Comparison of ENCODE assay signal across 1 cellular context in the genomic region with DNA sequence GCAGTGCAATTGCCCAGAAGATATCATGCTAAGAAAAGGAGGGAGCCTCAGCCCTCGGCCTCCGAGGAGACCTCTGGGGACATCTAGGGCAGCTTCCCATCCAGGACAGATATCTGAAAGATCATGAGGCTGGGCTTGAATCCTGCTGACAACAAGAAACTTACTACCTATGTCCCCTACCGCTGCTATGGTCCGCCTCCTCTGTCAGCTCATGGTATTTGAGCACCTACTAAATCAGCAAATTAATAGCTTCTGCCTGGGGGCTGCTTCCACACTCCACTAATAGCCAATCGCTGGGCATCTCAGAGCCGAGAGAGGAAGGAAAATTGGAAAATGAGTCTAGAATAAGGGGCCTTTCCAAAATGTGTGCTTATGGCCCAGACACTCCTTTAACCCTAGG.
A peak's percentile ranks its signal among the peaks of the same experiment; 100 is the strongest.
TF ChIP-seq lines count a peak whose summit lies in the region.

No MANE protein-coding gene starts in this region.

TF ChIP-seq in K562, 482 proteins besides CTCF, POLR2A, EP300 and RAD21:
- TF ChIP-seq, protein P1, sequence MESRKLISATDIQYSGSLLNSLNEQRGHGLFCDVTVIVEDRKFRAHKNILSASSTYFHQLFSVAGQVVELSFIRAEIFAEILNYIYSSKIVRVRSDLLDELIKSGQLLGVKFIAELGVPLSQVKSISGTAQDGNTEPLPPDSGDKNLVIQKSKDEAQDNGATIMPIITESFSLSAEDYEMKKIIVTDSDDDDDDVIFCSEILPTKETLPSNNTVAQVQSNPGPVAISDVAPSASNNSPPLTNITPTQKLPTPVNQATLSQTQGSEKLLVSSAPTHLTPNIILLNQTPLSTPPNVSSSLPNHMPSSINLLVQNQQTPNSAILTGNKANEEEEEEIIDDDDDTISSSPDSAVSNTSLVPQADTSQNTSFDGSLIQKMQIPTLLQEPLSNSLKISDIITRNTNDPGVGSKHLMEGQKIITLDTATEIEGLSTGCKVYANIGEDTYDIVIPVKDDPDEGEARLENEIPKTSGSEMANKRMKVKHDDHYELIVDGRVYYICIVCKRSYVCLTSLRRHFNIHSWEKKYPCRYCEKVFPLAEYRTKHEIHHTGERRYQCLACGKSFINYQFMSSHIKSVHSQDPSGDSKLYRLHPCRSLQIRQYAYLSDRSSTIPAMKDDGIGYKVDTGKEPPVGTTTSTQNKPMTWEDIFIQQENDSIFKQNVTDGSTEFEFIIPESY (CRISPR knock-in tag; IDR thresholded peaks at IDR 0.05) = no peak
- no peak for TF ChIP-seq KLF13 (tag; IDR thresholded peaks at IDR 0.05; ENCODE audit: borderline replicate concordance, low read depth)
- no peak for TF ChIP-seq ZNF121 (CRISPR knock-in tag; conservative IDR thresholded peaks at IDR 0.05)
- TF ChIP-seq ZNF217 (CRISPR knock-in tag; IDR thresholded peaks at IDR 0.05) = no peak
- TF ChIP-seq RBFOX2 (IDR thresholded peaks at IDR 0.05; ENCODE audit: low read depth, low read length) = 0 out of 2 replicates have a peak, but pooled peaks have one; percentile 7
- TF ChIP-seq ADNP (tag; IDR thresholded peaks at IDR 0.05) = no peak
- TF ChIP-seq ASH1L (IDR thresholded peaks at IDR 0.05; ENCODE audit: borderline replicate concordance, low read depth, partially characterized antibody) = no peak
- TF ChIP-seq ZNF583 (CRISPR knock-in tag; IDR thresholded peaks at IDR 0.05) = no peak
- TF ChIP-seq ZNF23 (CRISPR knock-in tag; IDR thresholded peaks at IDR 0.05) = no peak
